In genomic region chr12:50732591-50732990, GRCh38 we compare ENCODE assay signal across 1 cellular context.
TF ChIP-seq lines count a peak whose summit lies in the region.

No MANE protein-coding gene starts in this region.

TF ChIP-seq in HepG2, 621 proteins besides CTCF, POLR2A, EP300 and RAD21 (continued from another document):
- no peak for TF ChIP-seq ZNF652 (CRISPR knock-in tag; IDR thresholded peaks at IDR 0.05; ENCODE audit: borderline replicate concordance, low read depth)
- no peak for TF ChIP-seq ZNF749 (CRISPR knock-in tag; IDR thresholded peaks at IDR 0.05; ENCODE audit: borderline replicate concordance)
- no peak for TF ChIP-seq KLF16 (CRISPR knock-in tag; IDR thresholded peaks at IDR 0.05)
- no peak for TF ChIP-seq EHMT2 (IDR thresholded peaks at IDR 0.05; ENCODE audit: borderline replicate concordance, low read depth, low read length)
- TF ChIP-seq CC2D1A (CRISPR knock-in tag; IDR thresholded peaks at IDR 0.05), result no peak
- TF ChIP-seq MYC (CRISPR knock-in tag; IDR thresholded peaks at IDR 0.05; ENCODE audit: borderline replicate concordance), result no peak
- TF ChIP-seq HES4 (CRISPR knock-in tag; IDR thresholded peaks at IDR 0.05; ENCODE audit: borderline replicate concordance), result no peak
